Comparison of ENCODE assay signal across 21 cellular contexts in the genomic region with DNA sequence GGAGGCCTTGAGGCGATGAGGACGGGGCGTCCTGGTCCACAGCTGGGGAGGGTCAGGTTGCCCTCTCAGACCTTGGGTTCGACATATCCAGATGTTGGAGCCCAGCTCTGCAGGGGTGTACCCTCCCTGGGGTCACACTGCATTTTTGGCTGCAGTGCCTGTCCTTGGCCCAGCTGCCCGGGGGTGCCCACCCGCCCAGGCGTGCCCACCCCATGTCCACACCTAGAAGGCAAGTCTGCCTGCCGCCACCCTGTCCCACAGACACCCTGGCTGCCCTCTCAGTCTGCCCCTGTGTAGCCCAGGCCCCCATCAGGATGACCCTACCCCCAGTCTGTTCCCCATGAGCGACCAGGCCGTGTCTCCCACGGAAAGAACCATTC. TPM values are rescaled to one million over a fixed set of nuclear protein-coding genes. Genes with fewer than 3 reads are reported as not detected.
DNase-seq lines count a peak whose midpoint lies in the region; ATAC-seq, FAIRE-seq and TF ChIP-seq lines count a peak whose summit lies in the region.
"Had no signal": no experiment of that assay in that cellular context is flagged by ENCODE, and none has a peak within 500 bp of the region (broad histone marks: within the 10 kb centered on the region; RNA-seq: fewer than 3 reads in every experiment).

No MANE protein-coding gene starts in this region.

- no peaks in the 10 kb centered on the region for H3K9me3 ChIP-seq in skeletal muscle tissue (ENCODE audit: control insufficient read depth in 3 of 3, low read length in 3 of 3)
- H3K9me3 ChIP-seq: gastrocnemius medialis, SJSA1, vagina had no signal

- H3K27ac ChIP-seq in skeletal muscle tissue (ENCODE audit: low read depth, low read length) (peak overlapping the region; percentile 79), foreskin keratinocyte (no peak overlapping the region)
- H3K27ac ChIP-seq: coronary artery, epithelial cell of prostate, SJSA1, vagina had no signal

- H3K27me3 Mint-ChIP-seq in activated T-cell treated with anti-CD3 and anti-CD28 coated beads, Interleukin-2, amount 50 U/mL, for 24 hours = no peaks in the 10 kb centered on the region

- TF ChIP-seq CTCF in bronchial epithelial cell (IDR thresholded peaks at IDR 0.05; ENCODE audit: insufficient read depth, low read length, severe bottlenecking) = no peak
- TF ChIP-seq CTCF in foreskin keratinocyte (conservative IDR thresholded peaks at IDR 0.05) = no peak

- H3K4me3 ChIP-seq in bronchial epithelial cell (ENCODE audit: low read depth, low read length) (no peak overlapping the region), skeletal muscle tissue (ENCODE audit: low read length in 3 of 3) (no peak overlapping the region)
- H3K4me3 ChIP-seq: coronary artery, gastrocnemius medialis, SJSA1, vagina had no signal

- peak overlapping the region; percentile 82 for H3K27ac Mint-ChIP-seq in activated T-cell treated with anti-CD3 and anti-CD28 coated beads, Interleukin-2, amount 50 U/mL, for 24 hours

- H3K36me3 ChIP-seq in bronchial epithelial cell (ENCODE audit: control insufficient read depth, insufficient read depth, low read length) (no peaks in the 10 kb centered on the region), skeletal muscle tissue (ENCODE audit: control insufficient read depth in 3 of 3, insufficient read depth in 3 of 3, low read length in 3 of 3) (no peaks in the 10 kb centered on the region)
- H3K36me3 ChIP-seq: gastrocnemius medialis, SJSA1, vagina had no signal

- H3K4me3 Mint-ChIP-seq in activated T-cell treated with anti-CD3 and anti-CD28 coated beads, Interleukin-2, amount 50 U/mL, for 24 hours = no peak overlapping the region

- peaks cover 64% of the 10 kb centered on the region for H3K4me1 Mint-ChIP-seq in activated T-cell treated with anti-CD3 and anti-CD28 coated beads, Interleukin-2, amount 50 U/mL, for 24 hours (ENCODE audit: low read depth)

- TF ChIP-seq POLR2A in GM12892 (IDR thresholded peaks at IDR 0.05; ENCODE audit: low read depth, low read length) = no peak

- H3K9me3 Mint-ChIP-seq in activated T-cell treated with anti-CD3 and anti-CD28 coated beads, Interleukin-2, amount 50 U/mL, for 24 hours = no peaks in the 10 kb centered on the region

- FAIRE-seq in GM12892 (lab: Jason Lieb, UNC) (peak; percentile 61), bronchial epithelial cell (lab: Jason Lieb, UNC) (peak; percentile 13)
- FAIRE-seq: TTC549 had no signal

- peaks cover 4% of the 10 kb centered on the region for H3K27me3 ChIP-seq in bronchial epithelial cell (ENCODE audit: control insufficient read depth, insufficient read depth, low read length)
- no peaks in the 10 kb centered on the region for H3K27me3 ChIP-seq in skeletal muscle tissue (ENCODE audit: control insufficient read depth in 3 of 3, insufficient read depth in 3 of 3, low read length in 3 of 3)
- H3K27me3 ChIP-seq in foreskin keratinocyte = peaks cover 7% of the 10 kb centered on the region
- H3K27me3 ChIP-seq: gastrocnemius medialis, vagina had no signal

- peak overlapping the region; percentile 32 to 64 (median 57) for H3K9ac ChIP-seq in skeletal muscle tissue (ENCODE audit: low read depth in 1 of 3, low read length in 3 of 3)

- H3K36me3 Mint-ChIP-seq in activated T-cell treated with anti-CD3 and anti-CD28 coated beads, Interleukin-2, amount 50 U/mL, for 24 hours (ENCODE audit: low read depth) = peaks cover 22% of the 10 kb centered on the region

- H3K4me1 ChIP-seq in skeletal muscle tissue (ENCODE audit: control insufficient read depth in 3 of 3, insufficient read depth in 3 of 3, low read length in 3 of 3) (peaks cover 24 to 53% (median 25%) of the 10 kb centered on the region in 3 donors), foreskin keratinocyte (no peaks in the 10 kb centered on the region)
- H3K4me1 ChIP-seq: SJSA1, vagina had no signal

- no peak for DNase-seq in activated T-cell treated with anti-CD3 and anti-CD28 coated beads, Interleukin-2, amount 50 U/mL, for 24 hours
- DNase-seq in activated T-cell treated with anti-CD3 and anti-CD28 coated beads, Interleukin-2, amount 50 U/mL, for 1 hour = no peak
- DNase-seq in GM12892 (ENCODE audit: insufficient read length) = no peak
- no peak for DNase-seq in bronchial epithelial cell (ENCODE audit: low read depth)
- no peak for DNase-seq in foreskin keratinocyte
- DNase-seq in HuH-7.5 (ENCODE audit: low spot score) = no peak
- DNase-seq: activated gamma-delta T cell treated with Interleukin-2 at 50 U/mL for 16 hours, H7, left ventricle myocardium superior, NCI-H146, NCI-H345 had no signal

- ATAC-seq in foreskin keratinocyte = no peak
- no peak for ATAC-seq in HG02938 (IDR thresholded peaks at IDR 0.05; ENCODE audit: unreplicated experiment)
- ATAC-seq: left ventricle myocardium superior had no signal

RNA-seq across cellular contexts. Expression of gene LSP1, which starts 3.0 kb away (rescaled TPM):
- polyA plus RNA-seq in GM12892 (2012; ENCODE audit: missing spikeins) = 302 TPM
- total RNA-seq in bronchial epithelial cell (0.26 TPM in 2 replicates), skeletal muscle tissue (29.2 TPM), foreskin keratinocyte (0.49 and 1.1 TPM in 2 replicates)
- polyA plus RNA-seq in foreskin keratinocyte = 1.3 and 1.7 TPM in 2 replicates
- total RNA-seq: pulmonary artery endothelial cell had no signal
- polyA plus RNA-seq: AG04450 had no signal

RNA-seq across cellular contexts. Expression of gene TNNI2, which starts 17.1 kb away (rescaled TPM):
- polyA plus RNA-seq in GM12892 (2012; ENCODE audit: missing spikeins) = 0.76 TPM
- 0.26 TPM in 1 of 2 replicates, not detected in the other for total RNA-seq in bronchial epithelial cell
- 2,937 TPM for total RNA-seq in skeletal muscle tissue
- 5.6 and 8.6 TPM in 2 replicates for total RNA-seq in foreskin keratinocyte
- 8.2 and 13.1 TPM in 2 replicates for polyA plus RNA-seq in foreskin keratinocyte
- total RNA-seq: H7, left ventricle myocardium superior, pulmonary artery endothelial cell, SJSA1, vagina had no signal
- polyA plus RNA-seq: AG04450 had no signal

RNA-seq across cellular contexts. Expression of gene SYT8, which starts 21.1 kb away (rescaled TPM):
- 0.38 TPM for polyA plus RNA-seq in GM12892 (2012; ENCODE audit: missing spikeins)
- 0.53 and 1.5 TPM in 2 replicates for total RNA-seq in bronchial epithelial cell
- not detected for total RNA-seq in skeletal muscle tissue
- 18.1 and 21.1 TPM in 2 replicates for total RNA-seq in foreskin keratinocyte
- 28.4 and 29.4 TPM in 2 replicates for polyA plus RNA-seq in foreskin keratinocyte
- total RNA-seq: gastrocnemius medialis, H7, left ventricle myocardium superior, pulmonary artery endothelial cell, SJSA1 had no signal
- polyA plus RNA-seq: AG04450 had no signal

RNA-seq across cellular contexts. Expression of gene PRR33, which starts 35.8 kb away (rescaled TPM):
- polyA plus RNA-seq in GM12892 (2012; ENCODE audit: missing spikeins) = 2.0 TPM
- not detected in 2 replicates for total RNA-seq in bronchial epithelial cell
- total RNA-seq in skeletal muscle tissue = 1.0 TPM
- not detected in 2 replicates for total RNA-seq in foreskin keratinocyte
- polyA plus RNA-seq in foreskin keratinocyte = not detected in 2 replicates
- total RNA-seq: H7, pulmonary artery endothelial cell, SJSA1, vagina had no signal
- polyA plus RNA-seq: AG04450 had no signal

Comparison
In these comparisons a context has a peak if more than half of its experiments do, and no peak if none do; other contexts are left out.
1. RNA of gene LSP1, which starts 3.0 kb away (total RNA-seq): 29.2 TPM in skeletal muscle tissue (single experiment); 0.49 to 1.1 TPM in foreskin keratinocyte and 0.26 TPM in bronchial epithelial cell; every median in the first group is over 10 times any median in the second.
2. RNA of gene TNNI2, which starts 17.1 kb away (total RNA-seq): 2,937 TPM in skeletal muscle tissue (single experiment); 5.6 to 8.6 TPM in foreskin keratinocyte and 0.26 TPM in bronchial epithelial cell; every median in the first group is over 100 times any median in the second.